ENCODE assay signal across 8 cellular contexts in genomic region chr11:75597636-75598035, GRCh38. TPM values are rescaled to one million over a fixed set of nuclear protein-coding genes. Genes with fewer than 3 reads are reported as not detected.
A peak's percentile ranks its signal among the peaks of the same experiment; 100 is the strongest.
DNase-seq lines count a peak whose midpoint lies in the region; ATAC-seq, FAIRE-seq and TF ChIP-seq lines count a peak whose summit lies in the region.

No MANE protein-coding gene starts in this region.

- DNase-seq in AG08395 (ENCODE audit: low spot score) (peak; percentile 35), GM18507 (ENCODE audit: extremely low spot score, insufficient read length, low read depth) (no peak), NCI-H510A treated with DMSO at 0.1 percent for 48 hours (lab: John Stamatoyannopoulos, UW) (peak; percentile 49), chondrocyte (ENCODE audit: low spot score) (no peak), retina (peak; percentile 68), COLO829 (ENCODE audit: low spot score) (no peak)

- ATAC-seq in HG02852 (IDR thresholded peaks at IDR 0.05; ENCODE audit: unreplicated experiment) (no peak), GM19035 (IDR thresholded peaks at IDR 0.05; ENCODE audit: unreplicated experiment) (no peak)

- H3K27ac Mint-ChIP-seq in chondrocyte (ENCODE audit: unreplicated experiment) = no peak overlapping the region

- peaks cover 8% of the 10 kb centered on the region for H3K4me1 Mint-ChIP-seq in chondrocyte (ENCODE audit: low read depth)

- no peaks in the 10 kb centered on the region for H3K27me3 Mint-ChIP-seq in chondrocyte (ENCODE audit: low read depth)

- H3K36me3 Mint-ChIP-seq in chondrocyte (ENCODE audit: low read depth) = peaks cover 2% of the 10 kb centered on the region

- H3K9me3 Mint-ChIP-seq in chondrocyte (ENCODE audit: low read depth) = no peaks in the 10 kb centered on the region

- FAIRE-seq in GM18507 (lab: Jason Lieb, UNC) = peak; percentile 5

- no peak overlapping the region for H3K4me3 Mint-ChIP-seq in chondrocyte (ENCODE audit: unreplicated experiment)

- peak; percentile 70 for TF ChIP-seq CTCF in chondrocyte (IDR thresholded peaks at IDR 0.05)

RNA-seq across cellular contexts. Expression of gene SERPINH1, which starts 35.6 kb away (rescaled TPM):
- 1,000 to 1,204 TPM (median 1,170 TPM) in 3 replicates for total RNA-seq in chondrocyte

Comparison
In these comparisons a context has a peak if more than half of its experiments do, and no peak if none do; other contexts are left out.
1. DNase-seq: peak in AG08395 (single experiment), NCI-H510A treated with DMSO at 0.1 percent for 48 hours (single experiment) and retina (single experiment); none in GM18507 (single experiment), chondrocyte (single experiment) and COLO829 (single experiment).